Comparison of ENCODE assay signal across 34 cellular contexts in genomic region chr3:15486020-15486419, GRCh38. TPM values are rescaled to one million over a fixed set of nuclear protein-coding genes. Genes with fewer than 3 reads are reported as not detected.
"Had no signal": no experiment of that assay in that cellular context is flagged by ENCODE, and none has a peak within 500 bp of the region (broad histone marks: within the 10 kb centered on the region; RNA-seq: fewer than 3 reads in every experiment).

No MANE protein-coding gene starts in this region.

- H3K27me3 ChIP-seq: MG63 had no signal

- H3K27ac ChIP-seq: KMS-11 had no signal

- H3K9me3 ChIP-seq: MG63 had no signal

- DNase-seq: Kasumi-1, KG1, MG63, MM.1S, MV-4-11, NCI-H1048, NCI-H1092, NCI-H1092 treated with DMSO at 0.1 percent for 48 hours, NCI-H1105, NCI-H1105 treated with DMSO at 0.1 percent for 48 hours, NCI-H1417, NCI-H1417 treated with DMSO at 0.1 percent for 48 hours, NCI-H1436, NCI-H1436 treated with DMSO at 0.1 percent for 48 hours, NCI-H146, NCI-H1694, NCI-H1694 treated with DMSO at 0.1 percent for 48 hours, NCI-H187, NCI-H187 treated with DMSO at 0.1 percent for 48 hours, NCI-H1930, NCI-H2029, NCI-H2029 treated with DMSO at 0.1 percent for 48 hours, NCI-H2081, NCI-H2081 treated with DMSO at 0.1 percent for 48 hours, NCI-H2107, NCI-H2171, NCI-H2171 treated with DMSO at 0.1 percent for 48 hours, NCI-H2227 treated with DMSO at 0.1 percent for 48 hours, NCI-H226, NCI-H345, NCI-H446, NCI-H446 treated with DMSO at 0.1 percent for 48 hours had no signal

- H3K36me3 ChIP-seq: MG63 had no signal

- H3K9ac ChIP-seq: KMS-11 had no signal

- H3K4me2 ChIP-seq: KMS-11 had no signal

- H3K4me3 ChIP-seq: MG63 had no signal

RNA-seq across cellular contexts. Expression of gene COLQ, which starts 35.5 kb away (rescaled TPM):
- total RNA-seq: NCI-H460 had no signal
